Comparison of ENCODE assay signal across 10 cellular contexts in genomic region chr4:184513802-184514120, GRCh38. TPM values are rescaled to one million over a fixed set of nuclear protein-coding genes. Genes with fewer than 3 reads are reported as not detected.
DNase-seq lines count a peak whose midpoint lies in the region; ATAC-seq, FAIRE-seq and TF ChIP-seq lines count a peak whose summit lies in the region.
"Had no signal": no experiment of that assay in that cellular context is flagged by ENCODE, and none has a peak within 500 bp of the region (broad histone marks: within the 10 kb centered on the region; RNA-seq: fewer than 3 reads in every experiment).

No MANE protein-coding gene starts in this region.

- H3K4me3 ChIP-seq in GM12878 = peak overlapping the region; percentile 42
- H3K4me3 ChIP-seq in transverse colon = no peak overlapping the region

- TF ChIP-seq EP300 in GM12878 (IDR thresholded peaks at IDR 0.05; ENCODE audit: borderline replicate concordance in 1 of 2, control insufficient read depth in 1 of 2, low read depth in 2 of 2, low read length in 2 of 2) (no peak), transverse colon (IDR thresholded peaks at IDR 0.05; ENCODE audit: low read depth) (no peak)

- TF ChIP-seq CTCF in GM12878 (IDR thresholded peaks at IDR 0.05 in 2 of 3, conservative IDR thresholded peaks at IDR 0.05 in 1 of 3; ENCODE audit: control insufficient read depth in 2 of 3, extremely low read depth in 1 of 3, insufficient read depth in 1 of 3, low read depth in 3 of 3, low read length in 3 of 3) (no peak), transverse colon (IDR thresholded peaks at IDR 0.05) (no peak), type B pancreatic cell (conservative IDR thresholded peaks at IDR 0.05) (no peak)

- peaks cover 5% of the 10 kb centered on the region for H3K9me3 Mint-ChIP-seq in activated naive CD4-positive, alpha-beta T cell treated with anti-CD3 and anti-CD28 coated beads for 36 hours
- peaks cover 21% of the 10 kb centered on the region for H3K9me3 Mint-ChIP-seq in activated naive CD4-positive, alpha-beta T cell treated with anti-CD3 and anti-CD28 coated beads, Interleukin-2, amount 10 ng/mL, durations not matched to agents 7 days and 5 days
- H3K9me3 Mint-ChIP-seq in type B pancreatic cell = peaks cover 12% of the 10 kb centered on the region

- peaks cover 32% of the 10 kb centered on the region for H3K4me1 ChIP-seq in GM12878 (ENCODE audit: control insufficient read depth, insufficient read depth, low read length)
- peaks cover 0 to 10% (median 4%) of the 10 kb centered on the region in 4 donors for H3K4me1 ChIP-seq in transverse colon

- peak overlapping the region; percentile 23 for H3K4me3 Mint-ChIP-seq in activated naive CD4-positive, alpha-beta T cell treated with anti-CD3 and anti-CD28 coated beads for 36 hours
- H3K4me3 Mint-ChIP-seq in activated naive CD4-positive, alpha-beta T cell treated with anti-CD3 and anti-CD28 coated beads, Interleukin-2, amount 10 ng/mL, durations not matched to agents 7 days and 5 days = no peak overlapping the region
- no peak overlapping the region for H3K4me3 Mint-ChIP-seq in type B pancreatic cell

- in situ Hi-C loops in GM12878 (cut with MboI) (no loop called here), transverse colon (cut with MboI; ENCODE audit: low pct_ligation_motif_present in 1 of 4, low pct_unique_long_range_greater_than_20kb in 1 of 4, low sequenced_read_pairs in 3 of 4) (no loop called here)

- WGBS in GM12878 (ENCODE audit: insufficient coverage, insufficient replicate concordance, low lambda C conversion rate, missing lambda C conversion rate) = 2% methylated on average over 2 of the region's 2 CpGs
- WGBS in transverse colon (ENCODE audit: low coverage in 1 of 2), 2 donors = 58 to 65% methylated on average over 2 of the region's 2 CpGs

- H3K27ac Mint-ChIP-seq in activated naive CD4-positive, alpha-beta T cell treated with anti-CD3 and anti-CD28 coated beads for 36 hours = peak overlapping the region; percentile 66
- H3K27ac Mint-ChIP-seq in activated naive CD4-positive, alpha-beta T cell treated with anti-CD3 and anti-CD28 coated beads, Interleukin-2, amount 10 ng/mL, durations not matched to agents 7 days and 5 days = no peak overlapping the region
- H3K27ac Mint-ChIP-seq in type B pancreatic cell = no peak overlapping the region

- H3K36me3 Mint-ChIP-seq in activated naive CD4-positive, alpha-beta T cell treated with anti-CD3 and anti-CD28 coated beads for 36 hours (ENCODE audit: low read depth) = no peaks in the 10 kb centered on the region
- peaks cover 4% of the 10 kb centered on the region for H3K36me3 Mint-ChIP-seq in activated naive CD4-positive, alpha-beta T cell treated with anti-CD3 and anti-CD28 coated beads, Interleukin-2, amount 10 ng/mL, durations not matched to agents 7 days and 5 days
- H3K36me3 Mint-ChIP-seq in type B pancreatic cell = no peaks in the 10 kb centered on the region

- CTCF ChIA-PET in activated naive CD4-positive, alpha-beta T cell treated with anti-CD3 and anti-CD28 coated beads for 36 hours (lab: Charles Lee) = interaction anchor here (0.6 to 2.3 kb wide), 11 partner anchors 9 to 250 kb away, joined by 3 to 10 read pairs (median 6); partner anchors contain the start of gene IRF2
- CTCF ChIA-PET in activated naive CD4-positive, alpha-beta T cell treated with anti-CD3 and anti-CD28 coated beads, Interleukin-2, amount 10 ng/mL, durations not matched to agents 7 days and 5 days (lab: Charles Lee) = interaction anchor here (0.6 to 3.6 kb wide), 6 partner anchors 9 to 248 kb away, joined by 3 to 19 read pairs (median 10); no protein-coding TSS in a partner anchor
- CTCF ChIA-PET in GM12878 (lab: Yijun Ruan, JAX) = interaction anchor here (0.7 to 3.6 kb wide), 14 partner anchors 8 to 263 kb away, joined by 3 to 10 read pairs (median 5); partner anchors contain the start of gene IRF2

- TF ChIP-seq RAD21 in GM12878 (IDR thresholded peaks at IDR 0.05; ENCODE audit: insufficient read depth, low read depth, low read length) = no peak

- no peaks in the 10 kb centered on the region; the same call in 1 of the 2 replicates for H3K79me2 ChIP-seq in GM12878 (ENCODE audit: control insufficient read depth, insufficient read depth, low read length)

- H3K4me2 ChIP-seq in GM12878 (ENCODE audit: control insufficient read depth, insufficient read depth) = peak overlapping the region; percentile 91

- no peak for FAIRE-seq in GM12878 (lab: Jason Lieb, UNC)
- FAIRE-seq: small intestine had no signal

- no peaks in the 10 kb centered on the region for H3K27me3 ChIP-seq in GM12878 (replicated peaks in 1 of 2; ENCODE audit: control insufficient read depth in 2 of 2, insufficient read depth in 2 of 2, low read length in 1 of 2)
- H3K27me3 ChIP-seq in transverse colon = no peaks in the 10 kb centered on the region

- peak overlapping the region; percentile 70 for H3K27ac ChIP-seq in GM12878 (ENCODE audit: control insufficient read depth, insufficient read depth)
- H3K27ac ChIP-seq in transverse colon = peak overlapping the region; percentile 21 to 62 (median 45)

- peaks cover 14% of the 10 kb centered on the region for H3K9me3 ChIP-seq in GM12878 (replicated peaks; ENCODE audit: control insufficient read depth, insufficient read depth, low read length)
- peaks cover 0 to 3% of the 10 kb centered on the region in 2 donors for H3K9me3 ChIP-seq in transverse colon

- ATAC-seq in HG02885 (IDR thresholded peaks at IDR 0.05; ENCODE audit: poor library complexity, unreplicated experiment) = peak; percentile 19
- peak; percentile 24 for ATAC-seq in GM12878
- no peak for ATAC-seq in HG03095 (IDR thresholded peaks at IDR 0.05; ENCODE audit: unreplicated experiment)

- H3K4me1 Mint-ChIP-seq in activated naive CD4-positive, alpha-beta T cell treated with anti-CD3 and anti-CD28 coated beads for 36 hours (ENCODE audit: low read depth) = peaks cover 35% of the 10 kb centered on the region
- peaks cover 27% of the 10 kb centered on the region for H3K4me1 Mint-ChIP-seq in activated naive CD4-positive, alpha-beta T cell treated with anti-CD3 and anti-CD28 coated beads, Interleukin-2, amount 10 ng/mL, durations not matched to agents 7 days and 5 days
- H3K4me1 Mint-ChIP-seq in type B pancreatic cell (ENCODE audit: unreplicated experiment) = no peaks in the 10 kb centered on the region

- TF ChIP-seq POLR2A in GM12878 (IDR thresholded peaks at IDR 0.05; ENCODE audit: low read depth, low read length) (no peak), transverse colon (IDR thresholded peaks at IDR 0.05) (no peak)

- no peak for DNase-seq in activated naive CD4-positive, alpha-beta T cell treated with anti-CD3 and anti-CD28 coated beads for 36 hours
- DNase-seq in activated naive CD4-positive, alpha-beta T cell treated with anti-CD3 and anti-CD28 coated beads, Interleukin-2, amount 10 ng/mL, durations not matched to agents 7 days and 5 days = no peak
- DNase-seq in GM12878 (ENCODE audit: low read depth, low spot score) (no peak), transverse colon (no peak), type B pancreatic cell (ENCODE audit: extremely low spot score, unreplicated experiment) (no peak), HUDEP-2 (lab: John Stamatoyannopoulos, UW; ENCODE audit: unreplicated experiment in 76 of 76) (no peak)
- DNase-seq: central memory CD4-positive, alpha-beta T cell; small intestine had no signal

- POLR2A ChIA-PET in GM12878 (lab: Charles Lee) = interaction anchor here (0.8 to 5.1 kb wide), 17 partner anchors 9 to 249 kb away, joined by 3 to 36 read pairs (median 3); partner anchors contain the start of gene IRF2

- no peaks in the 10 kb centered on the region for H3K36me3 ChIP-seq in GM12878 (ENCODE audit: control insufficient read depth in 2 of 2, insufficient read depth in 2 of 2, low read length in 1 of 2)
- H3K36me3 ChIP-seq in transverse colon = no peaks in the 10 kb centered on the region

- no peak overlapping the region for H2AFZ ChIP-seq in GM12878 (ENCODE audit: control insufficient read depth, low read depth, low read length)

- H3K9ac ChIP-seq in GM12878 (ENCODE audit: control insufficient read depth, insufficient read depth, low read length) = peak overlapping the region; percentile 18

- intact Hi-C loops in activated naive CD4-positive, alpha-beta T cell treated with anti-CD3 and anti-CD28 coated beads for 36 hours (cut with micrococcal nuclease) = loop anchor here (1.0 to 2.0 kb wide), 8 partner anchors 7 to 245 kb away; partner anchors contain the start of genes CASP3, IRF2 and PRIMPOL
- intact Hi-C loops in GM12878 (cut with micrococcal nuclease; ENCODE audit: unreplicated experiment) (loop anchor here (1.0 kb wide), 3 partner anchors 21 to 92 kb away; partner anchors contain the start of gene IRF2), transverse colon (cut with DNase I; ENCODE audit: low total_unique reads) (no loop called here)

- RAD21 ChIA-PET in GM12878 (lab: Charles Lee; ENCODE audit: unreplicated experiment) = interaction anchor here (0.7 to 4.4 kb wide), 29 partner anchors 8 to 249 kb away, joined by 3 to 88 read pairs (median 5); partner anchors contain the start of genes CENPU and IRF2

- H4K20me1 ChIP-seq in GM12878 (ENCODE audit: control insufficient read depth, insufficient read depth) = no peaks in the 10 kb centered on the region

- no TSS peak for BruUV-seq in GM12878 (replicated peaks; lab: Mats Ljungman, UMichigan)

- H3K27me3 Mint-ChIP-seq in activated naive CD4-positive, alpha-beta T cell treated with anti-CD3 and anti-CD28 coated beads for 36 hours (ENCODE audit: low read depth) = no peaks in the 10 kb centered on the region
- no peaks in the 10 kb centered on the region for H3K27me3 Mint-ChIP-seq in activated naive CD4-positive, alpha-beta T cell treated with anti-CD3 and anti-CD28 coated beads, Interleukin-2, amount 10 ng/mL, durations not matched to agents 7 days and 5 days
- H3K27me3 Mint-ChIP-seq in type B pancreatic cell = peaks cover 8% of the 10 kb centered on the region

- SMC1A ChIA-PET in GM12878 (lab: Charles Lee; ENCODE audit: uncharacterized antibody, unreplicated experiment) = interaction anchor here (0.6 to 6.8 kb wide), 29 partner anchors 10 to 248 kb away, joined by 3 to 117 read pairs (median 6); partner anchors contain the start of gene IRF2

RNA-seq across cellular contexts. Expression of gene IRF2, which starts 39.4 kb away (rescaled TPM):
- 10 to 100 TPM; 37.3 to 38.3 TPM for total RNA-seq in activated naive CD4-positive, alpha-beta T cell treated with anti-CD3 and anti-CD28 coated beads for 36 hours
- 70.0 and 78.5 TPM in 2 replicates for total RNA-seq in GM12878 (2013; cell fraction: nucleolus; rRNA removed)
- total RNA-seq in GM12878 (2014; rRNA removed) = 44.7 and 45.1 TPM in 2 replicates
- total RNA-seq in GM12878 (2014; rRNA removed; fragmentation: Illumina TruSeq; extraction: Trizol) = 51.1 and 51.9 TPM in 2 replicates
- 52.2 and 65.7 TPM in 2 replicates for total RNA-seq in GM12878 (2021)
- 39.3 TPM for polyA plus RNA-seq in GM12878 (2011; ENCODE audit: low read depth)
- 90.3 and 99.3 TPM in 2 replicates for polyA plus RNA-seq in GM12878 (2011; rRNA removed)
- polyA plus RNA-seq in GM12878 (2011; cell fraction: cytosol; rRNA removed) = 74.6 and 83.1 TPM in 2 replicates
- 54.1 and 58.8 TPM in 2 replicates for polyA plus RNA-seq in GM12878 (2011; cell fraction: nucleus; rRNA removed)
- polyA plus RNA-seq in GM12878 (2012) = 49.9 and 58.7 TPM in 2 replicates
- 79.9 and 96.4 TPM in 2 replicates for polyA plus RNA-seq in GM12878 (2014; fragmentation: Illumina TruSeq; extraction: Trizol)
- polyA plus RNA-seq in GM12878 (2014; fragmentation: Nextera tagmentation; extraction: Ambion mirVana) = 10 to 100 TPM; 58.4 to 59.9 TPM
- polyA plus RNA-seq in GM12878 (2014; rRNA removed) = 46.6 and 52.8 TPM in 2 replicates
- 10 to 100 TPM; 59.4 to 66.0 TPM for polyA plus RNA-seq in GM12878 (2016; fragmentation: Nextera tagmentation; extraction: Ambion mirVana)
- polyA minus RNA-seq in GM12878 (2011; rRNA and poly(A)+ RNA removed) = 79.3 and 83.9 TPM in 2 replicates
- polyA minus RNA-seq in GM12878 (2011; cell fraction: cytosol; rRNA and poly(A)+ RNA removed) = 40.8 and 41.5 TPM in 2 replicates
- 22.8 and 36.9 TPM in 2 replicates for polyA minus RNA-seq in GM12878 (2011; cell fraction: nucleus; rRNA and poly(A)+ RNA removed)
- total RNA-seq in transverse colon = 10 to 100 TPM; 15.3 to 85.3 (median 42.5) TPM
- total RNA-seq in type B pancreatic cell (ENCODE audit: low replicate concordance) = 19.7 and 23.6 TPM in 2 replicates
